ENCODE assay signal across 9 cellular contexts in the genomic region with DNA sequence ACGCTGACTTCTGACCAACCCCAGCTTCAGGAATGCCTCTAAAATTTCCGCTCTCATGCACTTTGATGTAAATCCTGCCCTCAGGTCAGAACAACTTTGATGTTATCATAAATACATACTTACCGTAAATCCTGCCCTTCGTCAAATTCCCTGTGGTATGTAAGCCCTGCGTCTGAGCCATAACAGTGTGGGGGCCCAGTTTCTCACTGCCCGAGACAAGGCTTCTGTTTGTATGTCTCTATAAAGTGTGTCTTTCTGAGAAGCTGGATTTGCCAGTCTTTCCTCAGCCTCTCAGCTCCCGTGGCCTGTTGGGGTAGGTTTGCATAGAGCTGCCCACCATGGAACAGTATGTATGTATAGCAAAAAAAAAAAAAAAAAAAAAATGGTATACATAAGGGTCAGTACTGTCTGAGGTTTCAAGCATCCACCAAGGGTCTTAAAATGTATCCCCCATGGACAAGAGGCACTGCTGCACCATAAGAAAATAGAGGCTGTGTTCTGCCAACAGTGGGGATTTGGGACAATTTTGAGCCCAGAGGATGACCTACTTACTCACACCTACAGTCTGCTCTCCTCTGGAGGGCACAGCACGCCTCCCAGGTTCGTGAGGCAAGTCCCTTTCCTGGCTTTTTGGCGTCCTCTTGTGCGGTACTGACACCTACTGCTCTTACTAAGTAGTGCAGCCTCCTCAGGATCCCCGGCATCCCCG. TPM values are rescaled to one million over a fixed set of nuclear protein-coding genes. Genes with fewer than 3 reads are reported as not detected.
A peak's percentile ranks its signal among the peaks of the same experiment; 100 is the strongest.
DNase-seq lines count a peak whose midpoint lies in the region; ATAC-seq and TF ChIP-seq lines count a peak whose summit lies in the region.
"Had no signal": no experiment of that assay in that cellular context is flagged by ENCODE, and none has a peak within 500 bp of the region (broad histone marks: within the 10 kb centered on the region; RNA-seq: fewer than 3 reads in every experiment).

No MANE protein-coding gene starts in this region.

- peak; percentile 77 for DNase-seq in activated gamma-delta T cell treated with Interleukin-2 at 50 U/mL for 16 hours
- no peak for DNase-seq in activated gamma-delta T cell (lab: John Stamatoyannopoulos, UW)
- peak; percentile 9 for DNase-seq in NCI-H526 treated with DMSO at 0.1 percent for 48 hours (lab: John Stamatoyannopoulos, UW)
- peak; percentile 47 to 76 for DNase-seq in activated CD4-positive, alpha-beta T cell treated with anti-CD3 and anti-CD28 coated beads, Interleukin-2, amount 50 U/mL, for 24 hours (ENCODE audit: low read depth in 1 of 2, low spot score in 1 of 2)
- peak; percentile 88 for DNase-seq in dedifferentiated amniotic fluid mesenchymal stem cell (ENCODE audit: extremely low spot score)
- DNase-seq in right lobe of liver = peak; percentile 76 to 81 (median 79)
- peak; percentile 58 to 71 (median 60) for DNase-seq in stimulated activated CD4-positive, alpha-beta T cell treated with anti-CD3 and anti-CD28 coated beads, TNF-alpha, amount 100 ng/mL, for 24 hours (ENCODE audit: low read depth in 3 of 3)

- H3K36me3 ChIP-seq in right lobe of liver = peaks cover 0 to 31% (median 10%) of the 10 kb centered on the region in 4 donors

- TF ChIP-seq CTCF in right lobe of liver (IDR thresholded peaks at IDR 0.05) = peak; percentile 90 to 95 (median 92)

- H3K4me3 ChIP-seq in right lobe of liver = no peak overlapping the region
- H3K4me3 ChIP-seq: BLaER1 treated with 17β-estradiol and CSF1 and Interleukin-3, amounts not matched to agents 10 nM and 100 nM had no signal

- H3K9me3 ChIP-seq in right lobe of liver = no peaks in the 10 kb centered on the region
- H3K9me3 ChIP-seq: BLaER1 treated with 17β-estradiol and CSF1 and Interleukin-3, amounts not matched to agents 10 nM and 100 nM had no signal

- peaks cover 0 to 21% (median 10%) of the 10 kb centered on the region in 4 donors for H3K4me1 ChIP-seq in right lobe of liver

- peak; percentile 71 for ATAC-seq in HG03460 (IDR thresholded peaks at IDR 0.05; ENCODE audit: unreplicated experiment)
- ATAC-seq in right lobe of liver = peak; percentile 89 to 96 (median 96)

- H3K27ac ChIP-seq in right lobe of liver = no peak overlapping the region

- WGBS in right lobe of liver (ENCODE audit: insufficient coverage, low coverage, low lambda C conversion rate, missing lambda C conversion rate) = 48% methylated on average over 10 of the region's 13 CpGs

- no peak for TF ChIP-seq POLR2A in right lobe of liver (IDR thresholded peaks at IDR 0.05)

- H3K27me3 ChIP-seq in right lobe of liver = no peaks in the 10 kb centered on the region
- H3K27me3 ChIP-seq: BLaER1 treated with 17β-estradiol and CSF1 and Interleukin-3, amounts not matched to agents 10 nM and 100 nM had no signal

- intact Hi-C loops in right lobe of liver (cut with DNase I) = loop anchor here in 1 of 2 donors (5.0 kb wide), 2 partner anchors 71 to 86 kb away; no protein-coding TSS in a partner anchor

RNA-seq across cellular contexts. Expression of a gene that starts 17.5 kb away (rescaled TPM):
- total RNA-seq in right lobe of liver = 10 to 100 TPM; 13.1 to 28.3 (median 21.1) TPM

RNA-seq across cellular contexts. Expression of a gene that starts 17.6 kb away (rescaled TPM):
- 1 to 10 TPM; 4.0 to 5.4 (median 4.8) TPM for total RNA-seq in right lobe of liver
